Comparison of ENCODE assay signal across 11 cellular contexts in genomic region chr11:60831501-60832079, GRCh38. TPM values are rescaled to one million over a fixed set of nuclear protein-coding genes. Genes with fewer than 3 reads are reported as not detected.
DNase-seq lines count a peak whose midpoint lies in the region; ATAC-seq, FAIRE-seq and TF ChIP-seq lines count a peak whose summit lies in the region.
"Had no signal": no experiment of that assay in that cellular context is flagged by ENCODE, and none has a peak within 500 bp of the region (broad histone marks: within the 10 kb centered on the region; RNA-seq: fewer than 3 reads in every experiment).

No MANE protein-coding gene starts in this region.

- no peak overlapping the region for H3K4me3 ChIP-seq in fibroblast of villous mesenchyme (ENCODE audit: low read depth, low read length)
- H3K4me3 ChIP-seq: body of pancreas had no signal

- no peak for ATAC-seq in HG03196 (IDR thresholded peaks at IDR 0.05; ENCODE audit: unreplicated experiment)

- FAIRE-seq in HTR-8/SVneo (lab: Jason Lieb, UNC), result no peak

- no peak for TF ChIP-seq CTCF in fibroblast of villous mesenchyme (IDR thresholded peaks at IDR 0.05; ENCODE audit: insufficient read depth, low read depth, low read length)

- in situ Hi-C loops in Caki2 (cut with HindIII; ENCODE audit: low pct_unique_long_range_greater_than_20kb, low sequenced_read_pairs), result no loop called here

- peak; percentile 33 for DNase-seq in Caki2 (ENCODE audit: low read depth)
- peak; percentile 29 for DNase-seq in HS-5 (ENCODE audit: low read depth)
- DNase-seq in RPMI8226, result peak; percentile 60
- DNase-seq in fibroblast of villous mesenchyme (ENCODE audit: low read depth), result peak; percentile 11
- DNase-seq in islet precursor cell, result no peak
- DNase-seq in HTR-8/SVneo (ENCODE audit: insufficient read length, low spot score), result no peak
- no peak for DNase-seq in GM19240 (ENCODE audit: insufficient read length, low spot score)

RNA-seq across cellular contexts. Expression of gene CCDC86, which starts 10.3 kb away (rescaled TPM):
- total RNA-seq in Caki2 (2014; rRNA removed; shearing (Covaris generic); ENCODE audit: low replicate concordance), result 6.7 and 7.3 TPM in 2 replicates
- 11.2 and 13.5 TPM in 2 replicates for total RNA-seq in fibroblast of villous mesenchyme

RNA-seq across cellular contexts. Expression of gene PTGDR2, which starts 24.2 kb away (rescaled TPM):
- total RNA-seq in Caki2 (2014; rRNA removed; shearing (Covaris generic); ENCODE audit: low replicate concordance), result not detected in 2 replicates
- under 0.01 TPM in 1 of 2 replicates, not detected in the other for total RNA-seq in fibroblast of villous mesenchyme

RNA-seq across cellular contexts. Expression of gene ZP1, which starts 35.8 kb away (rescaled TPM):
- total RNA-seq in Caki2 (2014; rRNA removed; shearing (Covaris generic); ENCODE audit: low replicate concordance), result not detected in 2 replicates
- not detected in 2 replicates for total RNA-seq in fibroblast of villous mesenchyme
- total RNA-seq: body of pancreas; CD8-positive, alpha-beta memory T cell; left ventricle myocardium superior had no signal

RNA-seq across cellular contexts. Expression of gene MS4A10, which starts 46.5 kb away (rescaled TPM):
- total RNA-seq in Caki2 (2014; rRNA removed; shearing (Covaris generic); ENCODE audit: low replicate concordance), result not detected in 2 replicates
- total RNA-seq in fibroblast of villous mesenchyme, result not detected in 2 replicates
- total RNA-seq: body of pancreas; CD8-positive, alpha-beta memory T cell; left ventricle myocardium superior had no signal

Comparison
In these comparisons a context has a peak if more than half of its experiments do, and no peak if none do; other contexts are left out.
1. DNase-seq: peak in Caki2 (single experiment), HS-5 (single experiment), RPMI8226 (single experiment) and fibroblast of villous mesenchyme (single experiment); none in islet precursor cell (single experiment), HTR-8/SVneo (single experiment) and GM19240 (single experiment).